19 cellular contexts compared by ENCODE assay signal in the genomic region with DNA sequence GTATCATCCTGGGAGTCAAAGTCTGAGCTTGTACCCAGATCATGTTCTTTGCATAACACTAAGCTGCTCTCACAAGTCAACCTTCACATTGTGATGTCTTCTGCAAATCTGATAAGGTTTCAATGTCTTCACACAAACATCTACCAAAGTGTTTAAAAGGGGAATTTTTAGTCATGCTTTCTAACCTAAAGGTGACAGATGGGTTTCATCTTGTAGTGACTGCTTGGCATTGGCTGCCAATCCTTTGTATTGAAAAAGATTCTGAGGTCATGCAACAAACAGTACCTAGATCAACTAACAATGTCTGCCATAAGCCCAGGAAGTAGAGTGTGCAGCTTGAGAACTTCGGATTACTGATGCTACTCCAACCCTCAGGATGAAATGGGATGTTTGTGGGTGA. TPM values are rescaled to one million over a fixed set of nuclear protein-coding genes. Genes with fewer than 3 reads are reported as not detected.
DNase-seq lines count a peak whose midpoint lies in the region; ATAC-seq and TF ChIP-seq lines count a peak whose summit lies in the region.
"Had no signal": no experiment of that assay in that cellular context is flagged by ENCODE, and none has a peak within 500 bp of the region (broad histone marks: within the 10 kb centered on the region; RNA-seq: fewer than 3 reads in every experiment).

No MANE protein-coding gene starts in this region.

- DNase-seq in activated naive CD8-positive, alpha-beta T cell treated with anti-CD3 and anti-CD28 coated beads, Interleukin-2, amount 50 U/mL, for 24 hours, result no peak
- no peak for DNase-seq in activated naive CD8-positive, alpha-beta T cell treated with anti-CD3 and anti-CD28 coated beads for 36 hours
- peak; percentile 6 for DNase-seq in fibroblast of pulmonary artery (ENCODE audit: low read depth)
- DNase-seq in T-cell, result no peak
- DNase-seq: 8988T; ACHN; Caco-2; CD4-positive, CD25-positive, alpha-beta regulatory T cell; CD8-positive, alpha-beta T cell; DMS153; DND-41; GM23248; H7; HCEC 1CT had no signal

- peaks cover 2% of the 10 kb centered on the region for H3K27me3 Mint-ChIP-seq in activated naive CD8-positive, alpha-beta T cell treated with anti-CD3 and anti-CD28 coated beads, Interleukin-2, amount 50 U/mL, for 24 hours
- H3K27me3 Mint-ChIP-seq in activated naive CD8-positive, alpha-beta T cell treated with anti-CD3 and anti-CD28 coated beads for 36 hours, result peaks cover 11% of the 10 kb centered on the region
- H3K27me3 Mint-ChIP-seq in T-cell, result peaks cover 10 to 17% of the 10 kb centered on the region in 2 donors

- H3K4me3 ChIP-seq in fibroblast of pulmonary artery (replicated peaks; ENCODE audit: low read depth, low read length), result no peak overlapping the region
- H3K4me3 ChIP-seq: A549, BLaER1, GM23248 had no signal

- ATAC-seq in activated naive CD8-positive, alpha-beta T cell treated with anti-CD3 and anti-CD28 coated beads, Interleukin-2, amount 50 U/mL, for 24 hours, result peak; percentile 20
- ATAC-seq in GM18868 (IDR thresholded peaks at IDR 0.05; ENCODE audit: unreplicated experiment), result peak; percentile 56
- no peak for ATAC-seq in GM18519 (IDR thresholded peaks at IDR 0.05; ENCODE audit: low FRiP score, unreplicated experiment)
- no peak for ATAC-seq in T-cell (replicated peaks in 1 of 4)
- no peak for ATAC-seq in GM18502 (IDR thresholded peaks at IDR 0.05; ENCODE audit: poor library complexity, unreplicated experiment)
- ATAC-seq: A549; CD8-positive, alpha-beta T cell had no signal

- TF ChIP-seq CTCF in fibroblast of pulmonary artery (IDR thresholded peaks at IDR 0.05; ENCODE audit: low read length, missing control alignments), result no peak

- peaks cover 10% of the 10 kb centered on the region for H3K4me1 Mint-ChIP-seq in activated naive CD8-positive, alpha-beta T cell treated with anti-CD3 and anti-CD28 coated beads, Interleukin-2, amount 50 U/mL, for 24 hours
- peaks cover 9% of the 10 kb centered on the region for H3K4me1 Mint-ChIP-seq in activated naive CD8-positive, alpha-beta T cell treated with anti-CD3 and anti-CD28 coated beads for 36 hours
- peaks cover 0 to 13% (median 1%) of the 10 kb centered on the region in 3 donors for H3K4me1 Mint-ChIP-seq in T-cell

- no peaks in the 10 kb centered on the region for H3K36me3 Mint-ChIP-seq in activated naive CD8-positive, alpha-beta T cell treated with anti-CD3 and anti-CD28 coated beads, Interleukin-2, amount 50 U/mL, for 24 hours (ENCODE audit: low read depth)
- no peaks in the 10 kb centered on the region for H3K36me3 Mint-ChIP-seq in activated naive CD8-positive, alpha-beta T cell treated with anti-CD3 and anti-CD28 coated beads for 36 hours
- H3K36me3 Mint-ChIP-seq in T-cell, result no peaks in the 10 kb centered on the region
- H3K36me3 Mint-ChIP-seq: CD4-positive, CD25-positive, alpha-beta regulatory T cell; CD8-positive, alpha-beta T cell had no signal

- H3K4me3 Mint-ChIP-seq in activated naive CD8-positive, alpha-beta T cell treated with anti-CD3 and anti-CD28 coated beads, Interleukin-2, amount 50 U/mL, for 24 hours, result no peak overlapping the region
- H3K4me3 Mint-ChIP-seq in activated naive CD8-positive, alpha-beta T cell treated with anti-CD3 and anti-CD28 coated beads for 36 hours, result no peak overlapping the region
- no peak overlapping the region for H3K4me3 Mint-ChIP-seq in T-cell
- H3K4me3 Mint-ChIP-seq: CD4-positive, CD25-positive, alpha-beta regulatory T cell; CD8-positive, alpha-beta T cell had no signal

- H3K27ac Mint-ChIP-seq in activated naive CD8-positive, alpha-beta T cell treated with anti-CD3 and anti-CD28 coated beads, Interleukin-2, amount 50 U/mL, for 24 hours, result no peak overlapping the region
- H3K27ac Mint-ChIP-seq in activated naive CD8-positive, alpha-beta T cell treated with anti-CD3 and anti-CD28 coated beads for 36 hours, result no peak overlapping the region
- H3K27ac Mint-ChIP-seq in T-cell, result no peak overlapping the region
- H3K27ac Mint-ChIP-seq: CD4-positive, CD25-positive, alpha-beta regulatory T cell; CD8-positive, alpha-beta T cell had no signal

- POLR2A ChIA-PET in T-cell (lab: Charles Lee), result interaction anchor here in 1 of 2 donors (0.5 kb wide), 1 partner anchor 175 kb away, joined by 3 read pairs; no protein-coding TSS in a partner anchor

- no peaks in the 10 kb centered on the region for H3K9me3 Mint-ChIP-seq in activated naive CD8-positive, alpha-beta T cell treated with anti-CD3 and anti-CD28 coated beads, Interleukin-2, amount 50 U/mL, for 24 hours
- H3K9me3 Mint-ChIP-seq in activated naive CD8-positive, alpha-beta T cell treated with anti-CD3 and anti-CD28 coated beads for 36 hours, result no peaks in the 10 kb centered on the region
- no peaks in the 10 kb centered on the region for H3K9me3 Mint-ChIP-seq in T-cell
- H3K9me3 Mint-ChIP-seq: CD4-positive, CD25-positive, alpha-beta regulatory T cell; CD8-positive, alpha-beta T cell had no signal

- CTCF ChIA-PET in T-cell (lab: Charles Lee), result no interaction called here

RNA-seq across cellular contexts. Expression of gene DIPK2A, which starts 43.6 kb away (rescaled TPM):
- total RNA-seq in activated naive CD8-positive, alpha-beta T cell treated with anti-CD3 and anti-CD28 coated beads for 36 hours, result 10 to 100 TPM; 10.2 to 10.9 TPM
- 10 to 100 TPM; 15.7 to 23.1 (median 19.3) TPM for total RNA-seq in T-cell

Comparison
In these comparisons a context has a peak if more than half of its experiments do, and no peak if none do; other contexts are left out.
1. ATAC-seq: peak in activated naive CD8-positive, alpha-beta T cell treated with anti-CD3 and anti-CD28 coated beads, Interleukin-2, amount 50 U/mL, for 24 hours (single experiment) and GM18868 (single experiment); none in GM18519 (single experiment), T-cell (0 of 4) and GM18502 (single experiment).